23 cellular contexts compared by ENCODE assay signal in genomic region chr22:25177226-25177625, GRCh38. TPM values are rescaled to one million over a fixed set of nuclear protein-coding genes. Genes with fewer than 3 reads are reported as not detected.
"Had no signal": no experiment of that assay in that cellular context is flagged by ENCODE, and none has a peak within 500 bp of the region (broad histone marks: within the 10 kb centered on the region; RNA-seq: fewer than 3 reads in every experiment).

No MANE protein-coding gene starts in this region.

- DNase-seq: IMR-90, Karpas-422, KG1, MM.1S, NCI-H1092 treated with DMSO at 0.1 percent for 48 hours, NCI-H1436 treated with DMSO at 0.1 percent for 48 hours, NCI-H1694, NCI-H187 treated with DMSO at 0.1 percent for 48 hours, NCI-H2029 treated with DMSO at 0.1 percent for 48 hours, NCI-H2171, NCI-H226, NCI-H446, NCI-H510A, NCI-H524 treated with DMSO at 0.1 percent for 48 hours, NCI-H69, NCI-H774, RPMI8226, SHP77, SK-N-SH, SW 1271 had no signal

- H3K4me2 ChIP-seq: SK-N-SH had no signal

- ATAC-seq: HepG2 had no signal

- H3K9ac ChIP-seq: SK-N-SH had no signal

RNA-seq across cellular contexts. Expression of gene CRYBB3, which starts 22.4 kb away (rescaled TPM):
- total RNA-seq: HT1080, IMR-90 had no signal
- polyA plus RNA-seq: IMR-90 had no signal

RNA-seq across cellular contexts. Expression of gene CRYBB2, which starts 42.2 kb away (rescaled TPM):
- total RNA-seq: HT1080, IMR-90, SK-MEL-5 had no signal
- polyA plus RNA-seq: IMR-90 had no signal
